ENCODE assay signal across 17 cellular contexts in genomic region chr14:55881577-55882241, GRCh38.
DNase-seq lines count a peak whose midpoint lies in the region; ATAC-seq, FAIRE-seq and TF ChIP-seq lines count a peak whose summit lies in the region.
"Had no signal": no experiment of that assay in that cellular context is flagged by ENCODE, and none has a peak within 500 bp of the region (broad histone marks: within the 10 kb centered on the region; RNA-seq: fewer than 3 reads in every experiment).

No MANE protein-coding gene starts in this region.

- H3K9me3 ChIP-seq in BE2C = no peaks in the 10 kb centered on the region
- H3K9me3 ChIP-seq in HUES6 (ENCODE audit: control insufficient read depth, insufficient read depth, low read depth, low read length) = no peaks in the 10 kb centered on the region
- H3K9me3 ChIP-seq in testis = no peaks in the 10 kb centered on the region
- H3K9me3 ChIP-seq in stomach = no peaks in the 10 kb centered on the region

- H3K27ac ChIP-seq in HUES6 (ENCODE audit: low read depth, low read length) (no peak overlapping the region), testis (no peak overlapping the region), stomach (no peak overlapping the region)

- peak overlapping the region; percentile 53 for H3K9ac ChIP-seq in HUES6 (ENCODE audit: low read length)

- H3K36me3 ChIP-seq in BE2C = no peaks in the 10 kb centered on the region
- no peaks in the 10 kb centered on the region for H3K36me3 ChIP-seq in HUES6 (ENCODE audit: control insufficient read depth, insufficient read depth, low read length)
- H3K36me3 ChIP-seq in bronchial epithelial cell (ENCODE audit: control insufficient read depth, insufficient read depth, low read length) = no peaks in the 10 kb centered on the region
- no peaks in the 10 kb centered on the region for H3K36me3 ChIP-seq in testis (ENCODE audit: low read depth, missing control alignments)
- H3K36me3 ChIP-seq in stomach = no peaks in the 10 kb centered on the region

- ATAC-seq in HG03460 (IDR thresholded peaks at IDR 0.05; ENCODE audit: unreplicated experiment) (no peak), HG03025 (IDR thresholded peaks at IDR 0.05; ENCODE audit: low FRiP score, unreplicated experiment) (no peak)
- ATAC-seq: activated CD4-positive, CD25-positive, alpha-beta regulatory T cell treated with anti-CD3 and anti-CD28 coated beads, Interleukin-2, amount 50 U/mL, for 24 hours had no signal

- intact Hi-C loops in testis (cut with DNase I; ENCODE audit: low total_unique reads) = no loop called here
- intact Hi-C loops in stomach (cut with DNase I; ENCODE audit: low total_unique reads) = no loop called here

- TF ChIP-seq POLR2A in testis (IDR thresholded peaks at IDR 0.05) (no peak), stomach (IDR thresholded peaks at IDR 0.05) (no peak)

- TF ChIP-seq CTCF in BE2C (IDR thresholded peaks at IDR 0.05; ENCODE audit: low read depth, low read length) (no peak), bronchial epithelial cell (IDR thresholded peaks at IDR 0.05; ENCODE audit: insufficient read depth, low read length, severe bottlenecking) (no peak), testis (IDR thresholded peaks at IDR 0.05) (no peak), stomach (IDR thresholded peaks at IDR 0.05) (no peak)

- H3K4me1 ChIP-seq in BE2C = no peaks in the 10 kb centered on the region
- H3K4me1 ChIP-seq in HUES6 (ENCODE audit: control insufficient read depth, insufficient read depth, low read length) = peaks cover 14% of the 10 kb centered on the region
- H3K4me1 ChIP-seq in testis = no peaks in the 10 kb centered on the region
- H3K4me1 ChIP-seq in stomach = peaks cover 0 to 8% (median 0%) of the 10 kb centered on the region in 4 donors

- H3K4me3 ChIP-seq in BE2C (ENCODE audit: low read depth, low read length) (no peak overlapping the region), HUES6 (ENCODE audit: low read depth, low read length) (no peak overlapping the region), bronchial epithelial cell (ENCODE audit: low read depth, low read length) (no peak overlapping the region), testis (no peak overlapping the region), stomach (no peak overlapping the region)

- no peaks in the 10 kb centered on the region for H3K27me3 ChIP-seq in BE2C
- H3K27me3 ChIP-seq in HUES6 (ENCODE audit: control insufficient read depth, insufficient read depth, low read length) = no peaks in the 10 kb centered on the region
- peaks cover 8% of the 10 kb centered on the region for H3K27me3 ChIP-seq in bronchial epithelial cell (ENCODE audit: control insufficient read depth, insufficient read depth, low read length)
- H3K27me3 ChIP-seq in testis = no peaks in the 10 kb centered on the region
- no peaks in the 10 kb centered on the region for H3K27me3 ChIP-seq in stomach

- no peak for FAIRE-seq in bronchial epithelial cell (lab: Jason Lieb, UNC)
- FAIRE-seq: GM12892, keratinocyte had no signal

- no peak for TF ChIP-seq EP300 in stomach (IDR thresholded peaks at IDR 0.05)

- DNase-seq in BE2C = peak; percentile 19
- peak; percentile 16 for DNase-seq in bronchial epithelial cell (ENCODE audit: low read depth)
- peak; percentile 44 for DNase-seq in kidney tubule cell (ENCODE audit: low spot score)
- no peak for DNase-seq in testis
- no peak for DNase-seq in stomach
- DNase-seq: activated CD8-positive, alpha-beta memory T cell treated with anti-CD3 and anti-CD28 coated beads, Interleukin-2, amount 50 U/mL, for 4 hours; DND-41; GOT3; NCI-H1105 treated with DMSO at 0.1 percent for 48 hours; NCI-H446 treated with DMSO at 0.1 percent for 48 hours; OCI-M1 had no signal

- WGBS in testis, 2 donors = 70 to 82% methylated on average over 6 of the region's 6 CpGs
- WGBS in stomach, 5 donors = 70 to 86% (median 75%) methylated on average over 6 of the region's 6 CpGs

Comparison
In these comparisons a context has a peak if more than half of its experiments do, and no peak if none do; other contexts are left out.
1. DNase-seq: peak in BE2C (single experiment), bronchial epithelial cell (single experiment) and kidney tubule cell (single experiment); none in testis (single experiment) and stomach (single experiment).